ENCODE assay signal across 8 cellular contexts in the genomic region with DNA sequence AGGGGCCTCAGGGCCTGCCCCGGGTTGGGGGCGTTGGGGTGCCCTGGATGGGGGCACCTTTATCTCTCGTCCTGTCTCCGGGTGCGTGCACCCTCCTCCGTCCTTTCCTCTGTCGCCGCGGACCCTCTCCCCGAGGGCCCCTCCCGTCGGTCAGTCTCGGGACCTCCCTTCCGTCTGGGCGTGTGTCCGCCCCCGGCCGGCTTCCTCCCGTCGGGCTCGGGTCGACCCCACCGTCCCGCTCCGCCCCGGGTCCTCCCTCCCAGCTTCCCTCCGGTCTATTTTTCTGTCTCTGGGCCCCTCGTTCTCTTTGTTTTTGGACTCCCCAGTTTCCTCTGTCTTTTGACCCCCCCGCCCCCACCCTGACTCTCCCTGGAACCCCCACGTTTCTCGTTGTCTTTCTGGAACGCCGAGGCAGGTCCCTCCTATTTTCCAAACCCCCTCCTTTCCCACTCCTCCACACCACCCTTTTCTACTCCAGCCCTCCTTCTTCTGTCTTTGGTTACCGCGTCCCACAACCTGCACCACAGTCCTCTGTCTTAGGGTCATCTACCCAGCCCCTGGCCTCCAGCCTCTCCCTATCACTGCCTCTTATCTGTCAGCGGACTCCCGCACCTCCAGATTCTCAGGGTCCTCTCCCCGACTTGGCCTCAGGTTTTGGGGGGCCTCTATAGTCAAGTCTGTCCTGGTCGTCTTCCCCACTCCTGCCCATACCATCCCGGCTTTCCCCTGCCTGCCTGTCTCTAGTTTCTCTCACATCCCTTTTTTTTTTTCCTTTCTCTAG. TPM values are rescaled to one million over a fixed set of nuclear protein-coding genes. Genes with fewer than 3 reads are reported as not detected.
DNase-seq lines count a peak whose midpoint lies in the region; ATAC-seq, FAIRE-seq and TF ChIP-seq lines count a peak whose summit lies in the region.

No MANE protein-coding gene starts in this region.

- H3K79me2 ChIP-seq in HepG2 (ENCODE audit: insufficient read depth, low read length), result peaks cover 30% of the 10 kb centered on the region

- ATAC-seq in HepG2, result no peak

- intact Hi-C loops in HepG2 (cut with micrococcal nuclease; ENCODE audit: unreplicated experiment), result no loop called here

- peak overlapping the region; percentile 91 for H3K4me2 ChIP-seq in HepG2 (ENCODE audit: low read depth, low read length)

- TF ChIP-seq RAD21 in HepG2 (CRISPR knock-in tag; IDR thresholded peaks at IDR 0.05), result no peak

- no peak for FAIRE-seq in HepG2 (lab: Jason Lieb, UNC)

- peak overlapping the region; percentile 90 for H3K9ac ChIP-seq in HepG2 (ENCODE audit: insufficient read depth, low read depth, low read length)

- peaks cover 3 to 4% of the 10 kb centered on the region in 2 experiments; a peak in 2 of 5 replicates for H3K36me3 ChIP-seq in HepG2 (replicated peaks in 1 of 2; ENCODE audit: control insufficient read depth in 1 of 2, insufficient read depth in 2 of 2, low read length in 2 of 2)
- H3K36me3 ChIP-seq in suprapubic skin, result peaks cover 8% of the 10 kb centered on the region

- H3K4me3 ChIP-seq in cardiac fibroblast (replicated peaks in 1 of 2; ENCODE audit: low read depth in 2 of 2, low read length in 2 of 2), result peak overlapping the region; percentile 86 to 91
- H3K4me3 ChIP-seq in HepG2 (replicated peaks in 1 of 3; ENCODE audit: insufficient read depth in 1 of 3, low read depth in 2 of 3, low read length in 3 of 3), result peak overlapping the region; percentile 77 to 94 (median 93)
- H3K4me3 ChIP-seq in suprapubic skin, result peak overlapping the region; percentile 97

- no peak for TF ChIP-seq EP300 in HepG2 (IDR thresholded peaks at IDR 0.05; ENCODE audit: low read depth in 2 of 2, low read length in 2 of 2)
- TF ChIP-seq EP300 in HepG2 (CRISPR knock-in tag; IDR thresholded peaks at IDR 0.05; ENCODE audit: borderline replicate concordance), result no peak
- no peak for TF ChIP-seq EP300 in suprapubic skin (IDR thresholded peaks at IDR 0.05)

- no peak for TF ChIP-seq CTCF in cardiac fibroblast (IDR thresholded peaks at IDR 0.05; ENCODE audit: low read depth, low read length)
- TF ChIP-seq CTCF in HepG2 (CRISPR knock-in tag; IDR thresholded peaks at IDR 0.05), result no peak
- TF ChIP-seq CTCF in suprapubic skin (IDR thresholded peaks at IDR 0.05), result no peak

- CTCF ChIA-PET in HepG2 (lab: Yijun Ruan, JAX; ENCODE audit: low intra/inter-chr PET ratio, low total read pairs), result no interaction called here

- TF ChIP-seq POLR2A in HepG2 (IDR thresholded peaks at IDR 0.05; ENCODE audit: insufficient read depth in 1 of 2, low read depth in 2 of 2, low read length in 2 of 2) (no peak), suprapubic skin (IDR thresholded peaks at IDR 0.05) (no peak)

- POLR2A ChIA-PET in HepG2 (lab: Yijun Ruan, JAX), result interaction anchor here (1.5 to 3.5 kb wide), 6 partner anchors 8 to 374 kb away, joined by 3 to 67 read pairs (median 11); a partner anchor contains a TSS

- 11% methylated on average over 22 of the region's 40 CpGs for WGBS in HepG2 (ENCODE audit: low lambda C conversion rate)
- WGBS in suprapubic skin, result 3% methylated on average over 39 of the region's 40 CpGs

- H3K27ac ChIP-seq in HepG2 (ENCODE audit: extremely low read length, insufficient read depth, low read length), result peak overlapping the region; percentile 75
- H3K27ac ChIP-seq in suprapubic skin, result peak overlapping the region; percentile 97

- no peak overlapping the region for H2AFZ ChIP-seq in HepG2 (ENCODE audit: low read length)

- H3K27me3 ChIP-seq in HepG2 (ENCODE audit: control insufficient read depth in 1 of 2, insufficient read depth in 2 of 2, low read length in 2 of 2) (no peaks in the 10 kb centered on the region; a peak in 1 of 5 replicates), suprapubic skin (no peaks in the 10 kb centered on the region)

- DNase-seq in NCI-H2227 (lab: John Stamatoyannopoulos, UW; ENCODE audit: unreplicated experiment) (peak; percentile 87), NCI-H2227 treated with DMSO at 0.1 percent for 48 hours (lab: John Stamatoyannopoulos, UW) (no peak), NCI-H226 (peak; percentile 41), cardiac fibroblast (ENCODE audit: low read depth in 2 of 2) (peak in 1 of 2 donors; percentile 59), HepG2 (ENCODE audit: low spot score) (no peak), suprapubic skin (ENCODE audit: low spot score in 2 of 2) (peak in 1 of 2 donors; percentile 86), ecto neural progenitor cell (ENCODE audit: low spot score) (no peak), retina (no peak)

- in situ Hi-C loops in HepG2 (cut with HindIII; ENCODE audit: extremely low pct_ligation_motif_present, low pct_unique_long_range_greater_than_20kb), result no loop called here

- BruUV-seq in HepG2 (replicated peaks; lab: Mats Ljungman, UMichigan), result no TSS peak

- peaks cover 2% of the 10 kb centered on the region; the same call in 1 of the 2 replicates for H4K20me1 ChIP-seq in HepG2 (ENCODE audit: insufficient read depth, low read length)

- H3K4me1 ChIP-seq in HepG2 (ENCODE audit: insufficient read depth, low read length) (peaks cover 62% of the 10 kb centered on the region), suprapubic skin (peaks cover 59% of the 10 kb centered on the region)

- H3K9me3 ChIP-seq in HepG2 (ENCODE audit: low read length) (no peaks in the 10 kb centered on the region), suprapubic skin (no peaks in the 10 kb centered on the region)

RNA-seq across cellular contexts. Expression of a gene that starts 0.8 kb away (rescaled TPM):
- total RNA-seq in HepG2 (2016; rRNA removed; fragmentation: Illumina TruSeq; extraction: Trizol) (32.4 and 40.8 TPM in 2 replicates), suprapubic skin (10 to 100 TPM; 31.5 to 51.2 (median 37.6) TPM)
- 19.0 and 19.4 TPM in 2 replicates for total RNA-seq in HepG2 (2016; cell fraction: cytosol; rRNA removed; fragmentation: Illumina TruSeq; extraction: Trizol; ENCODE audit: low read depth)
- 37.6 and 41.3 TPM in 2 replicates for total RNA-seq in HepG2 (2016; cell fraction: insoluble cytoplasmic fraction; rRNA removed; fragmentation: Illumina TruSeq; extraction: Trizol)
- total RNA-seq in HepG2 (2016; cell fraction: membrane; rRNA removed; fragmentation: Illumina TruSeq; extraction: Trizol), result 39.4 and 40.9 TPM in 2 replicates
- total RNA-seq in HepG2 (2016; cell fraction: nucleus; rRNA removed; fragmentation: Illumina TruSeq; extraction: Trizol), result 27.3 and 29.2 TPM in 2 replicates
- 16.5 and 25.4 TPM in 2 replicates for polyA plus RNA-seq in HepG2 (2011; rRNA removed)
- polyA plus RNA-seq in HepG2 (2011; cell fraction: cytosol; rRNA removed), result 16.4 and 23.8 TPM in 2 replicates
- 38.7 and 44.6 TPM in 2 replicates for polyA plus RNA-seq in HepG2 (2011; cell fraction: nucleus; rRNA removed)
- polyA plus RNA-seq in HepG2 (2012), result 14.0 and 22.0 TPM in 2 replicates
- polyA plus RNA-seq in HepG2 (2016; cell fraction: cytosol; fragmentation: Illumina TruSeq; extraction: Trizol; ENCODE audit: low read depth), result 13.6 and 14.2 TPM in 2 replicates
- polyA plus RNA-seq in HepG2 (2016; cell fraction: insoluble cytoplasmic fraction; fragmentation: Illumina TruSeq; extraction: Trizol; ENCODE audit: low read depth), result 31.3 and 33.0 TPM in 2 replicates
- 24.9 and 27.6 TPM in 2 replicates for polyA plus RNA-seq in HepG2 (2016; cell fraction: membrane; fragmentation: Illumina TruSeq; extraction: Trizol; ENCODE audit: low read depth)
- 40.6 and 43.6 TPM in 2 replicates for polyA plus RNA-seq in HepG2 (2016; cell fraction: nucleus; fragmentation: Illumina TruSeq; extraction: Trizol; ENCODE audit: insufficient read depth, low read depth)
- 38.0 and 66.8 TPM in 2 replicates for polyA minus RNA-seq in HepG2 (2011; rRNA and poly(A)+ RNA removed; ENCODE audit: low replicate concordance)
- 9.9 and 12.8 TPM in 2 replicates for polyA minus RNA-seq in HepG2 (2011; cell fraction: cytosol; rRNA and poly(A)+ RNA removed)
- 16.5 and 19.2 TPM in 2 replicates for polyA minus RNA-seq in HepG2 (2011; cell fraction: nucleus; rRNA and poly(A)+ RNA removed)

RNA-seq across cellular contexts. Expression of a gene that starts 21.7 kb away (rescaled TPM):
- total RNA-seq in HepG2 (2016; rRNA removed; fragmentation: Illumina TruSeq; extraction: Trizol) (2.2 and 3.3 TPM in 2 replicates), suprapubic skin (10 to 100 TPM; 12.4 to 20.7 (median 17.0) TPM)
- total RNA-seq in HepG2 (2016; cell fraction: cytosol; rRNA removed; fragmentation: Illumina TruSeq; extraction: Trizol; ENCODE audit: low read depth), result 1.3 and 2.3 TPM in 2 replicates
- total RNA-seq in HepG2 (2016; cell fraction: insoluble cytoplasmic fraction; rRNA removed; fragmentation: Illumina TruSeq; extraction: Trizol), result 2.1 and 3.5 TPM in 2 replicates
- total RNA-seq in HepG2 (2016; cell fraction: membrane; rRNA removed; fragmentation: Illumina TruSeq; extraction: Trizol), result 2.2 and 2.4 TPM in 2 replicates
- total RNA-seq in HepG2 (2016; cell fraction: nucleus; rRNA removed; fragmentation: Illumina TruSeq; extraction: Trizol), result 3.3 and 4.5 TPM in 2 replicates
- polyA plus RNA-seq in HepG2 (2011; rRNA removed), result 5.4 and 6.1 TPM in 2 replicates
- polyA plus RNA-seq in HepG2 (2011; cell fraction: cytosol; rRNA removed), result 8.5 and 11.8 TPM in 2 replicates
- 11.9 and 12.0 TPM in 2 replicates for polyA plus RNA-seq in HepG2 (2011; cell fraction: nucleus; rRNA removed)
- 4.2 and 5.6 TPM in 2 replicates for polyA plus RNA-seq in HepG2 (2012)
- 3.1 and 4.5 TPM in 2 replicates for polyA plus RNA-seq in HepG2 (2016; cell fraction: cytosol; fragmentation: Illumina TruSeq; extraction: Trizol; ENCODE audit: low read depth)
- polyA plus RNA-seq in HepG2 (2016; cell fraction: insoluble cytoplasmic fraction; fragmentation: Illumina TruSeq; extraction: Trizol; ENCODE audit: low read depth), result 3.4 and 4.4 TPM in 2 replicates
- polyA plus RNA-seq in HepG2 (2016; cell fraction: membrane; fragmentation: Illumina TruSeq; extraction: Trizol; ENCODE audit: low read depth), result 3.8 and 3.9 TPM in 2 replicates
- 13.8 and 16.0 TPM in 2 replicates for polyA plus RNA-seq in HepG2 (2016; cell fraction: nucleus; fragmentation: Illumina TruSeq; extraction: Trizol; ENCODE audit: insufficient read depth, low read depth)
- 2.7 and 3.9 TPM in 2 replicates for polyA minus RNA-seq in HepG2 (2011; rRNA and poly(A)+ RNA removed; ENCODE audit: low replicate concordance)
- polyA minus RNA-seq in HepG2 (2011; cell fraction: cytosol; rRNA and poly(A)+ RNA removed), result 1.9 and 3.3 TPM in 2 replicates
- 1.9 and 2.2 TPM in 2 replicates for polyA minus RNA-seq in HepG2 (2011; cell fraction: nucleus; rRNA and poly(A)+ RNA removed)

RNA-seq across cellular contexts. Expression of a gene that starts 24.4 kb away (rescaled TPM):
- total RNA-seq in HepG2 (2016; rRNA removed; fragmentation: Illumina TruSeq; extraction: Trizol) (not detected in 2 replicates), suprapubic skin (10 to 100 TPM in 2 of 4 donors, 1 to 10 TPM in 2; 4.8 to 15.1 (median 9.9) TPM)
- not detected in 2 replicates for total RNA-seq in HepG2 (2016; cell fraction: cytosol; rRNA removed; fragmentation: Illumina TruSeq; extraction: Trizol; ENCODE audit: low read depth)
- total RNA-seq in HepG2 (2016; cell fraction: insoluble cytoplasmic fraction; rRNA removed; fragmentation: Illumina TruSeq; extraction: Trizol), result not detected in 2 replicates
- total RNA-seq in HepG2 (2016; cell fraction: membrane; rRNA removed; fragmentation: Illumina TruSeq; extraction: Trizol), result not detected in 2 replicates
- total RNA-seq in HepG2 (2016; cell fraction: nucleus; rRNA removed; fragmentation: Illumina TruSeq; extraction: Trizol), result not detected in 2 replicates
- 0.61 and 2.5 TPM in 2 replicates for polyA plus RNA-seq in HepG2 (2011; rRNA removed)
- 0.25 TPM in 1 of 2 replicates, not detected in the other for polyA plus RNA-seq in HepG2 (2011; cell fraction: cytosol; rRNA removed)
- 1.1 and 5.8 TPM in 2 replicates for polyA plus RNA-seq in HepG2 (2011; cell fraction: nucleus; rRNA removed)
- 1.5 and 1.6 TPM in 2 replicates for polyA plus RNA-seq in HepG2 (2012)
- not detected in 2 replicates for polyA plus RNA-seq in HepG2 (2016; cell fraction: cytosol; fragmentation: Illumina TruSeq; extraction: Trizol; ENCODE audit: low read depth)
- polyA plus RNA-seq in HepG2 (2016; cell fraction: insoluble cytoplasmic fraction; fragmentation: Illumina TruSeq; extraction: Trizol; ENCODE audit: low read depth), result not detected in 2 replicates
- polyA plus RNA-seq in HepG2 (2016; cell fraction: membrane; fragmentation: Illumina TruSeq; extraction: Trizol; ENCODE audit: low read depth), result not detected in 2 replicates
- polyA plus RNA-seq in HepG2 (2016; cell fraction: nucleus; fragmentation: Illumina TruSeq; extraction: Trizol; ENCODE audit: insufficient read depth, low read depth), result not detected in 2 replicates
- polyA minus RNA-seq in HepG2 (2011; rRNA and poly(A)+ RNA removed; ENCODE audit: low replicate concordance), result 1.6 TPM in 1 of 2 replicates, not detected in the other
- polyA minus RNA-seq in HepG2 (2011; cell fraction: cytosol; rRNA and poly(A)+ RNA removed), result not detected in 2 replicates
- polyA minus RNA-seq in HepG2 (2011; cell fraction: nucleus; rRNA and poly(A)+ RNA removed), result 1.7 and 4.5 TPM in 2 replicates

RNA-seq across cellular contexts. Expression of a gene that starts 48.7 kb away (rescaled TPM):
- 55.6 and 59.6 TPM in 2 replicates for total RNA-seq in HepG2 (2016; rRNA removed; fragmentation: Illumina TruSeq; extraction: Trizol)
- 30.9 and 37.5 TPM in 2 replicates for total RNA-seq in HepG2 (2016; cell fraction: cytosol; rRNA removed; fragmentation: Illumina TruSeq; extraction: Trizol; ENCODE audit: low read depth)
- total RNA-seq in HepG2 (2016; cell fraction: insoluble cytoplasmic fraction; rRNA removed; fragmentation: Illumina TruSeq; extraction: Trizol), result 43.3 and 60.9 TPM in 2 replicates
- total RNA-seq in HepG2 (2016; cell fraction: membrane; rRNA removed; fragmentation: Illumina TruSeq; extraction: Trizol), result 30.2 and 35.2 TPM in 2 replicates
- total RNA-seq in HepG2 (2016; cell fraction: nucleus; rRNA removed; fragmentation: Illumina TruSeq; extraction: Trizol), result 40.9 and 42.9 TPM in 2 replicates
- 111 and 162 TPM in 2 replicates for polyA plus RNA-seq in HepG2 (2011; rRNA removed)
- 36.8 and 67.8 TPM in 2 replicates for polyA plus RNA-seq in HepG2 (2011; cell fraction: cytosol; rRNA removed)
- 112 and 136 TPM in 2 replicates for polyA plus RNA-seq in HepG2 (2011; cell fraction: nucleus; rRNA removed)
- polyA plus RNA-seq in HepG2 (2012), result 55.3 and 58.7 TPM in 2 replicates
- polyA plus RNA-seq in HepG2 (2016; cell fraction: cytosol; fragmentation: Illumina TruSeq; extraction: Trizol; ENCODE audit: low read depth), result 31.4 and 37.9 TPM in 2 replicates
- polyA plus RNA-seq in HepG2 (2016; cell fraction: insoluble cytoplasmic fraction; fragmentation: Illumina TruSeq; extraction: Trizol; ENCODE audit: low read depth), result 87.1 and 104 TPM in 2 replicates
- polyA plus RNA-seq in HepG2 (2016; cell fraction: membrane; fragmentation: Illumina TruSeq; extraction: Trizol; ENCODE audit: low read depth), result 41.6 and 53.2 TPM in 2 replicates
- polyA plus RNA-seq in HepG2 (2016; cell fraction: nucleus; fragmentation: Illumina TruSeq; extraction: Trizol; ENCODE audit: insufficient read depth, low read depth), result 106 and 112 TPM in 2 replicates
- 182 and 255 TPM in 2 replicates for polyA minus RNA-seq in HepG2 (2011; rRNA and poly(A)+ RNA removed; ENCODE audit: low replicate concordance)
- polyA minus RNA-seq in HepG2 (2011; cell fraction: cytosol; rRNA and poly(A)+ RNA removed), result 80.0 and 106 TPM in 2 replicates
- 49.1 and 73.4 TPM in 2 replicates for polyA minus RNA-seq in HepG2 (2011; cell fraction: nucleus; rRNA and poly(A)+ RNA removed)
- total RNA-seq in suprapubic skin, result 10 to 100 TPM; 49.6 to 52.2 (median 51.0) TPM

RNA-seq across cellular contexts. Expression of a gene that starts 49.5 kb away (rescaled TPM):
- 2.2 and 3.9 TPM in 2 replicates for total RNA-seq in HepG2 (2016; rRNA removed; fragmentation: Illumina TruSeq; extraction: Trizol)
- total RNA-seq in HepG2 (2016; cell fraction: cytosol; rRNA removed; fragmentation: Illumina TruSeq; extraction: Trizol; ENCODE audit: low read depth), result 2.1 and 5.1 TPM in 2 replicates
- 2.2 and 3.3 TPM in 2 replicates for total RNA-seq in HepG2 (2016; cell fraction: insoluble cytoplasmic fraction; rRNA removed; fragmentation: Illumina TruSeq; extraction: Trizol)
- total RNA-seq in HepG2 (2016; cell fraction: membrane; rRNA removed; fragmentation: Illumina TruSeq; extraction: Trizol), result 4.4 and 4.8 TPM in 2 replicates
- total RNA-seq in HepG2 (2016; cell fraction: nucleus; rRNA removed; fragmentation: Illumina TruSeq; extraction: Trizol), result 3.9 and 4.4 TPM in 2 replicates
- polyA plus RNA-seq in HepG2 (2011; rRNA removed), result 7.9 and 11.3 TPM in 2 replicates
- polyA plus RNA-seq in HepG2 (2011; cell fraction: cytosol; rRNA removed), result 4.7 and 5.7 TPM in 2 replicates
- polyA plus RNA-seq in HepG2 (2011; cell fraction: nucleus; rRNA removed), result 30.8 and 31.7 TPM in 2 replicates
- 13.1 and 16.5 TPM in 2 replicates for polyA plus RNA-seq in HepG2 (2012)
- polyA plus RNA-seq in HepG2 (2016; cell fraction: cytosol; fragmentation: Illumina TruSeq; extraction: Trizol; ENCODE audit: low read depth), result 4.5 and 4.7 TPM in 2 replicates
- 10.5 and 13.7 TPM in 2 replicates for polyA plus RNA-seq in HepG2 (2016; cell fraction: insoluble cytoplasmic fraction; fragmentation: Illumina TruSeq; extraction: Trizol; ENCODE audit: low read depth)
- 12.4 and 14.6 TPM in 2 replicates for polyA plus RNA-seq in HepG2 (2016; cell fraction: membrane; fragmentation: Illumina TruSeq; extraction: Trizol; ENCODE audit: low read depth)
- polyA plus RNA-seq in HepG2 (2016; cell fraction: nucleus; fragmentation: Illumina TruSeq; extraction: Trizol; ENCODE audit: insufficient read depth, low read depth), result 46.1 and 49.5 TPM in 2 replicates
- polyA minus RNA-seq in HepG2 (2011; rRNA and poly(A)+ RNA removed; ENCODE audit: low replicate concordance), result 11.2 and 11.8 TPM in 2 replicates
- 8.1 and 9.0 TPM in 2 replicates for polyA minus RNA-seq in HepG2 (2011; cell fraction: cytosol; rRNA and poly(A)+ RNA removed)
- 5.2 and 5.3 TPM in 2 replicates for polyA minus RNA-seq in HepG2 (2011; cell fraction: nucleus; rRNA and poly(A)+ RNA removed)
- 1 to 10 TPM; 3.8 to 9.9 (median 5.4) TPM for total RNA-seq in suprapubic skin

Comparison
In these comparisons a context has a peak if more than half of its experiments do, and no peak if none do; other contexts are left out.
1. DNase-seq: peak in NCI-H2227 (single experiment) and NCI-H226 (single experiment); none in NCI-H2227 treated with DMSO at 0.1 percent for 48 hours (single experiment), HepG2 (single experiment), ecto neural progenitor cell (single experiment) and retina (single experiment).
2. Peak in every context shown above with its lines, with median percentiles within 50 percentile points of each other: H3K4me3 ChIP-seq.